Comparison of ENCODE assay signal across 1 cellular context in genomic region chr7:100493476-100494264, GRCh38.
TF ChIP-seq lines count a peak whose summit lies in the region.

No MANE protein-coding gene starts in this region.

TF ChIP-seq in HepG2, 621 proteins besides CTCF, POLR2A, EP300 and RAD21 (continued from another document and continues in another):
- no peak for TF ChIP-seq ZNF142 (CRISPR knock-in tag; IDR thresholded peaks at IDR 0.05)
- TF ChIP-seq ZNF34 (CRISPR knock-in tag; IDR thresholded peaks at IDR 0.05; ENCODE audit: borderline replicate concordance), result no peak
- no peak for TF ChIP-seq ZNF432 (CRISPR knock-in tag; IDR thresholded peaks at IDR 0.05; ENCODE audit: borderline replicate concordance)
- no peak for TF ChIP-seq ZNF878 (CRISPR knock-in tag; IDR thresholded peaks at IDR 0.05)
- TF ChIP-seq SMAD9 (CRISPR knock-in tag; IDR thresholded peaks at IDR 0.05), result no peak
- no peak for TF ChIP-seq NFE2L1 (CRISPR knock-in tag; IDR thresholded peaks at IDR 0.05; ENCODE audit: borderline replicate concordance)
- no peak for TF ChIP-seq SAFB2 (CRISPR knock-in tag; IDR thresholded peaks at IDR 0.05; ENCODE audit: borderline replicate concordance, low read depth)
- no peak for TF ChIP-seq ZNF83 (CRISPR knock-in tag; IDR thresholded peaks at IDR 0.05; ENCODE audit: borderline replicate concordance)
- no peak for TF ChIP-seq BRF2 (CRISPR knock-in tag; IDR thresholded peaks at IDR 0.05)
- TF ChIP-seq NONO (IDR thresholded peaks at IDR 0.05), result no peak
- TF ChIP-seq NONO (CRISPR knock-in tag; conservative IDR thresholded peaks at IDR 0.05), result peak; percentile 71
- TF ChIP-seq ZNF782 (CRISPR knock-in tag; IDR thresholded peaks at IDR 0.05; ENCODE audit: borderline replicate concordance), result no peak
- no peak for TF ChIP-seq ZHX2 (IDR thresholded peaks at IDR 0.05; ENCODE audit: low read depth)
- no peak for TF ChIP-seq ZHX2 (CRISPR knock-in tag; IDR thresholded peaks at IDR 0.05; ENCODE audit: borderline replicate concordance)
- TF ChIP-seq ZNF446 (CRISPR knock-in tag; IDR thresholded peaks at IDR 0.05), result no peak
- no peak for TF ChIP-seq ZBTB42 (CRISPR knock-in tag; IDR thresholded peaks at IDR 0.05)
- TF ChIP-seq SNAPC4 (CRISPR knock-in tag; IDR thresholded peaks at IDR 0.05), result no peak
- TF ChIP-seq ZNF337 (CRISPR knock-in tag; IDR thresholded peaks at IDR 0.05; ENCODE audit: borderline replicate concordance, low read depth), result no peak
- TF ChIP-seq ZNF552 (CRISPR knock-in tag; IDR thresholded peaks at IDR 0.05; ENCODE audit: borderline replicate concordance), result no peak
- TF ChIP-seq SUZ12 (IDR thresholded peaks at IDR 0.05; ENCODE audit: low read depth, low read length), result no peak
- TF ChIP-seq RFX3 (CRISPR knock-in tag; IDR thresholded peaks at IDR 0.05), result no peak
- TF ChIP-seq EZH2 (conservative IDR thresholded peaks at IDR 0.05; ENCODE audit: low read depth, low read length), result no peak
- TF ChIP-seq ZNF609 (CRISPR knock-in tag; IDR thresholded peaks at IDR 0.05; ENCODE audit: borderline replicate concordance), result 0 out of 2 replicates have a peak, but pooled peaks have one; percentile 61
- TF ChIP-seq ZNF574 (CRISPR knock-in tag; IDR thresholded peaks at IDR 0.05), result peak; percentile 33; the same call in 1 of the 2 replicates
